Comparison of ENCODE assay signal across 7 cellular contexts in the genomic region with DNA sequence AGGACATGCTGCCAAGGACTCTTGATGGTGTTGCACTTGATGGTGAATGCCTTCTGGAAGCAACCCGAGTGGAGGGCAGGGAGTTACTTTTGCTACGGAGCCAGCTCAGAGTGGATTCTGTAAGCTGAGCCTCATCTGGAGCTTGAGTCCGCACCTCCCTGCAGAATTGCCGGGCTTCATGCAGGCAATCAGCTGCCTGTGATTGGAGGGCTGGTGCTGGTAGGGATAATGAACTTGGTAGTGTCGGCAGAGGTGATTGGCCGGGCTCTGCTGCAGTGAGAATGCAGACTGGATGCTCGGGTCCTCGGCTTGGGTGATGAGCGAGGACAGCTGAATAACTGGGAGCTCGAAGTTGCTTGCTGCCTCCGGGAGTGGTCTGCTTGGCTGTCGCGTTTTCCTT. TPM values are rescaled to one million over a fixed set of nuclear protein-coding genes. Genes with fewer than 3 reads are reported as not detected.
DNase-seq lines count a peak whose midpoint lies in the region; ATAC-seq, FAIRE-seq and TF ChIP-seq lines count a peak whose summit lies in the region.

No MANE protein-coding gene starts in this region.

- ATAC-seq in K562 (no peak), HG03354 (IDR thresholded peaks at IDR 0.05; ENCODE audit: poor library complexity, severe bottlenecking, unreplicated experiment) (no peak)

- TF ChIP-seq EP300 in K562 (IDR thresholded peaks at IDR 0.05; ENCODE audit: low read length) = no peak

- POLR2A ChIA-PET in K562 (lab: Yijun Ruan, JAX) = interaction anchor here (0.6 to 5.6 kb wide), 2 partner anchors 11 to 18 kb away, joined by 3 to 82 read pairs; no protein-coding TSS in a partner anchor

- peak; percentile 28 for DNase-seq in M059J (ENCODE audit: low read depth)
- peak in 3 of 4 experiments; percentile 62 to 72 (median 66) for DNase-seq in K562 (ENCODE audit: extremely low read depth in 1 of 4, low spot score in 3 of 4)
- DNase-seq in thyroid gland = peak; percentile 65 to 74
- DNase-seq in stimulated activated CD4-positive, alpha-beta T cell treated with anti-CD3 and anti-CD28 coated beads, Interleukin-4, amount 100 ng/mL, for 4 hours = no peak
- DNase-seq in SW480 (ENCODE audit: low spot score) = no peak

- in situ Hi-C loops in K562 (cut with MboI) = no loop called here

- no peak overlapping the region; the same call in 1 of the 2 replicates for H3K4me2 ChIP-seq in K562 (ENCODE audit: insufficient read depth, low read length)

- WGBS in K562 (ENCODE audit: insufficient coverage, low coverage, missing lambda C conversion rate) = 84% methylated on average over 11 of the region's 13 CpGs
- 35% methylated on average over 12 to 13 of the region's 13 CpGs for WGBS in thyroid gland, 2 donors

- peaks cover 89% of the 10 kb centered on the region for H3K79me2 ChIP-seq in K562 (ENCODE audit: control insufficient read depth, insufficient read depth, low read length)

- no peak for TF ChIP-seq RAD21 in K562 (CRISPR knock-in tag; conservative IDR thresholded peaks at IDR 0.05 in 1 of 2, IDR thresholded peaks at IDR 0.05 in 1 of 2)

- H4K20me1 ChIP-seq in K562 (replicated peaks; ENCODE audit: control insufficient read depth, insufficient read depth, low read length) = no peaks in the 10 kb centered on the region

- FAIRE-seq in K562 (lab: Jason Lieb, UNC) = no peak

- no TSS peak for BruUV-seq in K562 (replicated peaks; lab: Mats Ljungman, UMichigan)

- CTCF ChIA-PET in K562 (lab: Yijun Ruan, JAX; ENCODE audit: low intra/inter-chr PET ratio) = no interaction called here

- H3K4me1 ChIP-seq in K562 (replicated peaks in 1 of 2; ENCODE audit: control insufficient read depth in 2 of 2, insufficient read depth in 2 of 2, low read length in 2 of 2) (peaks cover 66 to 73% of the 10 kb centered on the region in 2 experiments), thyroid gland (peaks cover 31 to 78% of the 10 kb centered on the region in 2 donors)

- intact Hi-C loops in K562 (cut with micrococcal nuclease) (no loop called here), thyroid gland (cut with DNase I) (no loop called here)

- H3K27me3 ChIP-seq in K562 (ENCODE audit: control insufficient read depth in 2 of 2, insufficient read depth in 2 of 2, low read length in 2 of 2) (no peaks in the 10 kb centered on the region), layer of hippocampus (ENCODE audit: control insufficient read depth, insufficient read depth, low read length) (no peaks in the 10 kb centered on the region), thyroid gland (no peaks in the 10 kb centered on the region)

- H3K4me3 ChIP-seq in K562 (no peak overlapping the region), thyroid gland (replicated peaks in 1 of 3) (no peak overlapping the region)

- H3K9me3 ChIP-seq in K562 (replicated peaks; ENCODE audit: control insufficient read depth, insufficient read depth, low read depth, low read length) = no peaks in the 10 kb centered on the region
- H3K9me3 ChIP-seq in thyroid gland = no peaks in the 10 kb centered on the region

- H3K9me1 ChIP-seq in K562 (ENCODE audit: control insufficient read depth, insufficient read depth, low read length) = no peaks in the 10 kb centered on the region

- H3K27ac ChIP-seq in K562 (ENCODE audit: extremely low read depth, low read depth, low read length) (peak overlapping the region; percentile 32; the same call in 2 of the 3 replicates), layer of hippocampus (ENCODE audit: low read depth, low read length) (peak overlapping the region; percentile 24), thyroid gland (peak overlapping the region in 2 of 3 donors; percentile 69 to 100)

- TF ChIP-seq POLR2A in K562 (conservative IDR thresholded peaks at IDR 0.05) (no peak), thyroid gland (IDR thresholded peaks at IDR 0.05) (no peak)

- TF ChIP-seq CTCF in K562 (IDR thresholded peaks at IDR 0.05 in 2 of 3, conservative IDR thresholded peaks at IDR 0.05 in 1 of 3; ENCODE audit: insufficient read depth in 2 of 3, low read depth in 1 of 3, low read length in 3 of 3) = no peak
- TF ChIP-seq CTCF in thyroid gland (IDR thresholded peaks at IDR 0.05) = no peak

- H3K9ac ChIP-seq in K562 (ENCODE audit: insufficient read depth in 1 of 2, low read depth in 2 of 2, low read length in 2 of 2) = peak overlapping the region in 1 of 2 experiments; percentile 69; a peak in 1 of 4 replicates

- no peak overlapping the region for H2AFZ ChIP-seq in K562 (ENCODE audit: low read depth, low read length)

- peaks cover 70% of the 10 kb centered on the region for H3K36me3 ChIP-seq in K562 (ENCODE audit: control insufficient read depth, insufficient read depth, low read length)
- H3K36me3 ChIP-seq in thyroid gland = no peaks in the 10 kb centered on the region

RNA-seq across cellular contexts. Expression of gene SLC25A25, which starts 23.1 kb away (rescaled TPM):
- 8.7 and 19.8 TPM in 2 replicates for total RNA-seq in M059J (2014; rRNA removed; shearing (Covaris generic))
- total RNA-seq in K562 (2011; cell fraction: chromatin; rRNA removed; ENCODE audit: low replicate concordance) = 56.5 and 74.4 TPM in 2 replicates
- 41.5 and 42.5 TPM in 2 replicates for total RNA-seq in K562 (2011; cell fraction: nucleolus; rRNA removed)
- total RNA-seq in K562 (2011; cell fraction: nucleoplasm; rRNA removed) = 26.8 and 33.4 TPM in 2 replicates
- total RNA-seq in K562 (2014; rRNA removed) (35.9 and 39.5 TPM in 2 replicates), K562 (2014; rRNA removed; fragmentation: Illumina TruSeq; extraction: Trizol) (19.0 and 19.3 TPM in 2 replicates), K562 (2015; rRNA removed; fragmentation: Illumina TruSeq; extraction: Trizol) (23.2 and 25.1 TPM in 2 replicates), K562 (2021) (30.1 and 30.7 TPM in 2 replicates), thyroid gland (10 to 100 TPM; 21.9 to 42.0 (median 30.8) TPM)
- polyA plus RNA-seq in K562 (2011; rRNA removed) (21.7 and 26.7 TPM in 2 replicates), K562 (2014; fragmentation: Illumina TruSeq; extraction: Trizol) (18.7 and 25.2 TPM in 2 replicates), K562 (2014; fragmentation: Nextera tagmentation; extraction: Ambion mirVana) (under 1 TPM; 0.07 to 0.10 TPM), K562 (2014; rRNA removed) (27.2 and 31.0 TPM in 2 replicates)
- polyA plus RNA-seq in K562 (2011; cell fraction: cytosol; rRNA removed) = 20.4 and 25.8 TPM in 2 replicates
- 29.9 and 44.4 TPM in 2 replicates for polyA plus RNA-seq in K562 (2011; cell fraction: nucleus; rRNA removed)
- 20.5 and 23.5 TPM in 2 replicates for polyA plus RNA-seq in K562 (2012)
- 21.0 and 28.2 TPM in 2 replicates for polyA minus RNA-seq in K562 (2011; rRNA and poly(A)+ RNA removed)
- polyA minus RNA-seq in K562 (2011; cell fraction: cytosol; rRNA and poly(A)+ RNA removed) = 14.7 and 16.8 TPM in 2 replicates
- polyA minus RNA-seq in K562 (2011; cell fraction: nucleus; rRNA and poly(A)+ RNA removed) = 14.8 and 20.9 TPM in 2 replicates

RNA-seq across cellular contexts. Expression of gene NAIF1, which starts 24.0 kb away (rescaled TPM):
- total RNA-seq in M059J (2014; rRNA removed; shearing (Covaris generic)) = 10.5 and 13.7 TPM in 2 replicates
- total RNA-seq in K562 (2011; cell fraction: chromatin; rRNA removed; ENCODE audit: low replicate concordance) = 14.2 and 31.0 TPM in 2 replicates
- total RNA-seq in K562 (2011; cell fraction: nucleolus; rRNA removed) = 27.1 and 29.7 TPM in 2 replicates
- total RNA-seq in K562 (2011; cell fraction: nucleoplasm; rRNA removed) = 19.1 and 19.8 TPM in 2 replicates
- total RNA-seq in K562 (2014; rRNA removed) (21.3 and 27.6 TPM in 2 replicates), K562 (2014; rRNA removed; fragmentation: Illumina TruSeq; extraction: Trizol) (15.8 and 16.2 TPM in 2 replicates), K562 (2015; rRNA removed; fragmentation: Illumina TruSeq; extraction: Trizol) (15.9 and 17.4 TPM in 2 replicates), K562 (2021) (23.1 and 26.6 TPM in 2 replicates), thyroid gland (10 to 100 TPM in 2 of 4 donors, 1 to 10 TPM in 2; 5.3 to 17.2 (median 9.4) TPM)
- polyA plus RNA-seq in K562 (2011; rRNA removed) (17.2 and 21.5 TPM in 2 replicates), K562 (2014; fragmentation: Illumina TruSeq; extraction: Trizol) (16.3 and 16.9 TPM in 2 replicates), K562 (2014; fragmentation: Nextera tagmentation; extraction: Ambion mirVana) (1 to 10 TPM; 4.8 to 5.3 TPM), K562 (2014; rRNA removed) (17.7 and 17.8 TPM in 2 replicates)
- 24.4 and 26.5 TPM in 2 replicates for polyA plus RNA-seq in K562 (2011; cell fraction: cytosol; rRNA removed)
- 17.1 and 20.0 TPM in 2 replicates for polyA plus RNA-seq in K562 (2011; cell fraction: nucleus; rRNA removed)
- 16.5 and 19.9 TPM in 2 replicates for polyA plus RNA-seq in K562 (2012)
- polyA minus RNA-seq in K562 (2011; rRNA and poly(A)+ RNA removed) = 14.9 and 19.6 TPM in 2 replicates
- polyA minus RNA-seq in K562 (2011; cell fraction: cytosol; rRNA and poly(A)+ RNA removed) = 14.2 and 26.5 TPM in 2 replicates
- 6.3 and 7.7 TPM in 2 replicates for polyA minus RNA-seq in K562 (2011; cell fraction: nucleus; rRNA and poly(A)+ RNA removed)

RNA-seq across cellular contexts. Expression of gene PTGES2, which starts 36.4 kb away (rescaled TPM):
- 34.9 and 53.8 TPM in 2 replicates for total RNA-seq in M059J (2014; rRNA removed; shearing (Covaris generic))
- total RNA-seq in K562 (2011; cell fraction: chromatin; rRNA removed; ENCODE audit: low replicate concordance) = 91.2 and 285 TPM in 2 replicates
- 223 and 287 TPM in 2 replicates for total RNA-seq in K562 (2011; cell fraction: nucleolus; rRNA removed)
- total RNA-seq in K562 (2011; cell fraction: nucleoplasm; rRNA removed) = 132 and 134 TPM in 2 replicates
- 196 and 257 TPM in 2 replicates for total RNA-seq in K562 (2014; rRNA removed)
- total RNA-seq in K562 (2014; rRNA removed; fragmentation: Illumina TruSeq; extraction: Trizol) = 34.3 and 50.3 TPM in 2 replicates
- 98.9 and 102 TPM in 2 replicates for total RNA-seq in K562 (2015; rRNA removed; fragmentation: Illumina TruSeq; extraction: Trizol)
- 135 and 137 TPM in 2 replicates for total RNA-seq in K562 (2021)
- 90.1 and 106 TPM in 2 replicates for polyA plus RNA-seq in K562 (2011; rRNA removed)
- polyA plus RNA-seq in K562 (2011; cell fraction: cytosol; rRNA removed) = 92.2 and 177 TPM in 2 replicates
- 244 and 370 TPM in 2 replicates for polyA plus RNA-seq in K562 (2011; cell fraction: nucleus; rRNA removed)
- polyA plus RNA-seq in K562 (2012) = 94.0 and 96.2 TPM in 2 replicates
- 89.2 and 128 TPM in 2 replicates for polyA plus RNA-seq in K562 (2014; fragmentation: Illumina TruSeq; extraction: Trizol)
- 1 to 10 TPM; 2.4 to 6.2 TPM for polyA plus RNA-seq in K562 (2014; fragmentation: Nextera tagmentation; extraction: Ambion mirVana)
- polyA plus RNA-seq in K562 (2014; rRNA removed) = 128 and 149 TPM in 2 replicates
- 49.5 and 74.8 TPM in 2 replicates for polyA minus RNA-seq in K562 (2011; rRNA and poly(A)+ RNA removed)
- 57.2 and 75.5 TPM in 2 replicates for polyA minus RNA-seq in K562 (2011; cell fraction: cytosol; rRNA and poly(A)+ RNA removed)
- 73.1 and 77.3 TPM in 2 replicates for polyA minus RNA-seq in K562 (2011; cell fraction: nucleus; rRNA and poly(A)+ RNA removed)
- total RNA-seq in thyroid gland = 100 to 1,000 TPM in 1 of 4 donors, 10 to 100 TPM in 3; 80.0 to 112 (median 88.4) TPM

RNA-seq across cellular contexts. Expression of gene LCN2, which starts 58.1 kb away (rescaled TPM):
- total RNA-seq in M059J (2014; rRNA removed; shearing (Covaris generic)) = 0.42 TPM in 1 of 2 replicates, not detected in the other
- 0.58 and 2.0 TPM in 2 replicates for total RNA-seq in K562 (2011; cell fraction: chromatin; rRNA removed; ENCODE audit: low replicate concordance)
- 1.1 and 1.3 TPM in 2 replicates for total RNA-seq in K562 (2011; cell fraction: nucleolus; rRNA removed)
- 1.7 TPM in 1 of 2 replicates, not detected in the other for total RNA-seq in K562 (2011; cell fraction: nucleoplasm; rRNA removed)
- total RNA-seq in K562 (2014; rRNA removed) (0.20 and 0.54 TPM in 2 replicates), K562 (2014; rRNA removed; fragmentation: Illumina TruSeq; extraction: Trizol) (0.47 TPM in 1 of 2 replicates, not detected in the other), K562 (2015; rRNA removed; fragmentation: Illumina TruSeq; extraction: Trizol) (not detected in 2 replicates), K562 (2021) (0.40 and 0.72 TPM in 2 replicates), thyroid gland (10 to 100 TPM in 1 of 4 donors, 1 to 10 TPM in 2, under 1 TPM in 1; 0.45 to 10.6 (median 2.5) TPM)
- polyA plus RNA-seq in K562 (2011; rRNA removed) (0.60 and 1.2 TPM in 2 replicates), K562 (2014; fragmentation: Illumina TruSeq; extraction: Trizol) (0.22 and 1.0 TPM in 2 replicates), K562 (2014; fragmentation: Nextera tagmentation; extraction: Ambion mirVana) (under 1 TPM; 0.10 to 0.11 TPM), K562 (2014; rRNA removed) (0.21 and 0.65 TPM in 2 replicates)
- 0.40 and 0.69 TPM in 2 replicates for polyA plus RNA-seq in K562 (2011; cell fraction: cytosol; rRNA removed)
- 3.3 and 4.8 TPM in 2 replicates for polyA plus RNA-seq in K562 (2011; cell fraction: nucleus; rRNA removed)
- 0.16 and 0.37 TPM in 2 replicates for polyA plus RNA-seq in K562 (2012)
- 1.2 and 1.4 TPM in 2 replicates for polyA minus RNA-seq in K562 (2011; rRNA and poly(A)+ RNA removed)
- polyA minus RNA-seq in K562 (2011; cell fraction: cytosol; rRNA and poly(A)+ RNA removed) = not detected in 2 replicates
- not detected in 2 replicates for polyA minus RNA-seq in K562 (2011; cell fraction: nucleus; rRNA and poly(A)+ RNA removed)

Comparison
In these comparisons a context has a peak if more than half of its experiments do, and no peak if none do; other contexts are left out.
1. DNase-seq: peak in M059J (single experiment), K562 (3 of 4) and thyroid gland (2 of 2); none in stimulated activated CD4-positive, alpha-beta T cell treated with anti-CD3 and anti-CD28 coated beads, Interleukin-4, amount 100 ng/mL, for 4 hours (0 of 2) and SW480 (single experiment).
2. H3K27ac ChIP-seq: peak in every context shown above with its lines; median percentile 84 in thyroid gland; 32 in K562; 24 in layer of hippocampus.